Comparison of ENCODE assay signal across 15 cellular contexts in genomic region chr9:115650768-115651167, GRCh38.
DNase-seq lines count a peak whose midpoint lies in the region; ATAC-seq, FAIRE-seq and TF ChIP-seq lines count a peak whose summit lies in the region.
"Had no signal": no experiment of that assay in that cellular context is flagged by ENCODE, and none has a peak within 500 bp of the region (broad histone marks: within the 10 kb centered on the region; RNA-seq: fewer than 3 reads in every experiment).

No MANE protein-coding gene starts in this region.

- intact Hi-C loops in gastrocnemius medialis (cut with DNase I; ENCODE audit: low total_unique reads): loop anchor here (10.0 kb wide), 1 partner anchor 56 kb away; no protein-coding TSS in a partner anchor

- no peaks in the 10 kb centered on the region for H3K9me3 ChIP-seq in gastrocnemius medialis
- H3K9me3 ChIP-seq: left lung, testis had no signal

- no peaks in the 10 kb centered on the region for H3K27me3 Mint-ChIP-seq in stimulated activated naive B cell treated with anti-CD40 and anti-IgM and Interleukin-4, amounts not matched to agents 10 μg/mL and 1 μg/mL and 100 μg/mL, for 72 hours

- no peaks in the 10 kb centered on the region for H3K4me1 Mint-ChIP-seq in stimulated activated naive B cell treated with anti-CD40 and anti-IgM and Interleukin-4, amounts not matched to agents 10 μg/mL and 1 μg/mL and 100 μg/mL, for 72 hours

- FAIRE-seq in RCC 7860 (lab: Jason Lieb, UNC): no peak

- TF ChIP-seq CTCF in AG09309 (IDR thresholded peaks at IDR 0.05; ENCODE audit: control insufficient read depth, insufficient read depth, low read depth, low read length, missing control alignments) (no peak), fibroblast of mammary gland (conservative IDR thresholded peaks at IDR 0.05; ENCODE audit: control insufficient read depth, insufficient read depth, low read depth, low read length) (no peak), gastrocnemius medialis (IDR thresholded peaks at IDR 0.05 in 4 of 5, conservative IDR thresholded peaks at IDR 0.05 in 1 of 5) (no peak)

- H3K9me3 Mint-ChIP-seq in stimulated activated naive B cell treated with anti-CD40 and anti-IgM and Interleukin-4, amounts not matched to agents 10 μg/mL and 1 μg/mL and 100 μg/mL, for 72 hours: peaks cover 0 to 2% of the 10 kb centered on the region in 2 donors

- no peaks in the 10 kb centered on the region for H3K36me3 Mint-ChIP-seq in stimulated activated naive B cell treated with anti-CD40 and anti-IgM and Interleukin-4, amounts not matched to agents 10 μg/mL and 1 μg/mL and 100 μg/mL, for 72 hours

- no peaks in the 10 kb centered on the region for H3K27me3 ChIP-seq in gastrocnemius medialis
- H3K27me3 ChIP-seq: left lung, testis had no signal

- DNase-seq in AG09309 (ENCODE audit: low read depth) (peak; percentile 90), RCC 7860 (ENCODE audit: low spot score) (peak; percentile 48), fibroblast of mammary gland (ENCODE audit: low read depth) (peak; percentile 87), gastrocnemius medialis (no peak), NCI-H128 (lab: John Stamatoyannopoulos, UW; ENCODE audit: unreplicated experiment) (no peak), anterior cingulate cortex (lab: John Stamatoyannopoulos, UW) (no peak)
- DNase-seq in stimulated activated naive B cell treated with anti-CD40 and anti-IgM and Interleukin-4, amounts not matched to agents 10 μg/mL and 1 μg/mL and 100 μg/mL, for 72 hours: no peak
- DNase-seq: activated CD4-positive, CD25-positive, alpha-beta regulatory T cell; activated T-cell treated with anti-CD3 and anti-CD28 coated beads, Interleukin-2, amount 50 U/mL, for 1 hour; left lung; NCI-H1417 treated with DMSO at 0.1 percent for 48 hours had no signal

- no peak overlapping the region for H3K4me3 Mint-ChIP-seq in stimulated activated naive B cell treated with anti-CD40 and anti-IgM and Interleukin-4, amounts not matched to agents 10 μg/mL and 1 μg/mL and 100 μg/mL, for 72 hours

- H3K27ac ChIP-seq in gastrocnemius medialis: peak overlapping the region; percentile 39 to 67 (median 48)
- H3K27ac ChIP-seq: cardiac muscle cell, left lung, testis had no signal

- in situ Hi-C loops in gastrocnemius medialis (cut with MboI; ENCODE audit: low sequenced_read_pairs in 4 of 4): no loop called here

- no peak overlapping the region for H3K27ac Mint-ChIP-seq in stimulated activated naive B cell treated with anti-CD40 and anti-IgM and Interleukin-4, amounts not matched to agents 10 μg/mL and 1 μg/mL and 100 μg/mL, for 72 hours

- H3K36me3 ChIP-seq in gastrocnemius medialis: no peaks in the 10 kb centered on the region
- H3K36me3 ChIP-seq: cardiac muscle cell, left lung had no signal

- ATAC-seq in gastrocnemius medialis (no peak), GM21619 (IDR thresholded peaks at IDR 0.05; ENCODE audit: unreplicated experiment) (no peak)
- ATAC-seq in stimulated activated naive B cell treated with anti-CD40 and anti-IgM and Interleukin-4, amounts not matched to agents 10 μg/mL and 1 μg/mL and 100 μg/mL, for 72 hours (replicated peaks): no peak
- ATAC-seq: esophagus mucosa had no signal

- H3K4me3 ChIP-seq in AG09309 (ENCODE audit: control insufficient read depth, low read depth, low read length): no peak overlapping the region
- H3K4me3 ChIP-seq in fibroblast of mammary gland (ENCODE audit: control insufficient read depth, low read depth, low read length): no peak overlapping the region
- no peak overlapping the region for H3K4me3 ChIP-seq in gastrocnemius medialis
- H3K4me3 ChIP-seq: cardiac muscle cell, left lung, testis had no signal

- no peak for TF ChIP-seq POLR2A in gastrocnemius medialis (IDR thresholded peaks at IDR 0.05)

- H3K4me1 ChIP-seq in gastrocnemius medialis: peaks cover 0 to 4% of the 10 kb centered on the region in 2 donors
- H3K4me1 ChIP-seq: left lung, testis had no signal

Comparison
In these comparisons a context has a peak if more than half of its experiments do, and no peak if none do; other contexts are left out.
1. DNase-seq: peak in AG09309 (single experiment), RCC 7860 (single experiment) and fibroblast of mammary gland (single experiment); none in gastrocnemius medialis (0 of 2), NCI-H128 (single experiment), stimulated activated naive B cell treated with anti-CD40 and anti-IgM and Interleukin-4, amounts not matched to agents 10 μg/mL and 1 μg/mL and 100 μg/mL, for 72 hours (single experiment) and anterior cingulate cortex (0 of 58).